In genomic region chr17:82444941-82445521, GRCh38 we compare ENCODE assay signal across 15 cellular contexts. TPM values are rescaled to one million over a fixed set of nuclear protein-coding genes. Genes with fewer than 3 reads are reported as not detected.
DNase-seq lines count a peak whose midpoint lies in the region; ATAC-seq and TF ChIP-seq lines count a peak whose summit lies in the region.
"Had no signal": no experiment of that assay in that cellular context is flagged by ENCODE, and none has a peak within 500 bp of the region (broad histone marks: within the 10 kb centered on the region; RNA-seq: fewer than 3 reads in every experiment).

No MANE protein-coding gene starts in this region.

- H2BK120ac ChIP-seq in H9 (ENCODE audit: low read depth, low read length, poor library complexity, severe bottlenecking): no peak overlapping the region

- H2AK5ac ChIP-seq in H9 (ENCODE audit: insufficient read length, low read length): no peak overlapping the region

- H3K23me2 ChIP-seq in H9 (ENCODE audit: insufficient read length, low read depth, low read length, poor library complexity, severe bottlenecking): no peaks in the 10 kb centered on the region

- H3K27ac ChIP-seq in H9 (ENCODE audit: insufficient read length, low read depth, low read length) (no peak overlapping the region), right lobe of liver (peak overlapping the region in 1 of 3 donors; percentile 31), thyroid gland (peak overlapping the region in 1 of 3 donors; percentile 8), SJCRH30 (no peak overlapping the region)
- H3K27ac ChIP-seq: parathyroid adenoma had no signal

- no peak overlapping the region for H4K5ac ChIP-seq in H9 (ENCODE audit: insufficient read length, low read depth, low read length)

- peak; percentile 26 for DNase-seq in H9
- DNase-seq in astrocyte of the hippocampus (ENCODE audit: low read depth, low spot score): peak; percentile 48
- peak; percentile 64 to 80 (median 67) for DNase-seq in right lobe of liver
- DNase-seq in thyroid gland: peak; percentile 44 to 52
- DNase-seq in SJCRH30: no peak
- no peak for DNase-seq in HK-2 (ENCODE audit: unreplicated experiment)
- DNase-seq: DND-41; islet precursor cell; Karpas-422; NCI-H1436; NCI-H524 treated with DMSO at 0.1 percent for 48 hours; OCI-M1; stimulated activated naive CD4-positive, alpha-beta T cell had no signal

- TF ChIP-seq CTCF in H9 (conservative IDR thresholded peaks at IDR 0.05): no peak
- TF ChIP-seq CTCF in right lobe of liver (IDR thresholded peaks at IDR 0.05): no peak
- TF ChIP-seq CTCF in thyroid gland (IDR thresholded peaks at IDR 0.05): no peak

- no peak overlapping the region for H3T11ph ChIP-seq in H9 (ENCODE audit: low read length)

- TF ChIP-seq POLR2A in right lobe of liver (IDR thresholded peaks at IDR 0.05) (peak; percentile 12), thyroid gland (IDR thresholded peaks at IDR 0.05) (no peak)

- H3K27me3 Mint-ChIP-seq in H9 (ENCODE audit: low read depth): no peaks in the 10 kb centered on the region

- H2AFZ ChIP-seq in H9 (ENCODE audit: low read length): no peak overlapping the region
- H2AFZ ChIP-seq: parathyroid adenoma had no signal

- no peak overlapping the region for H2BK12ac ChIP-seq in H9 (ENCODE audit: insufficient read length, low read depth, low read length)

- no peak overlapping the region for H3K4ac ChIP-seq in H9 (ENCODE audit: low read depth, low read length)

- H3K36me3 Mint-ChIP-seq in H9 (ENCODE audit: insufficient read depth in 1 of 3, low read depth in 3 of 3): peaks cover 6 to 26% (median 23%) of the 10 kb centered on the region in 3 experiments

- H3K4me3 Mint-ChIP-seq in H9: no peak overlapping the region

- H2BK5ac ChIP-seq in H9 (ENCODE audit: insufficient read length, low read length): no peak overlapping the region

- no peak overlapping the region for H3K14ac ChIP-seq in H9 (ENCODE audit: insufficient read depth, low read length)

- WGBS in H9 (ENCODE audit: extremely low coverage, insufficient read length, low lambda C conversion rate): no CpG with 5 or more reads among the region's 19 CpGs
- no CpG with 5 or more reads among the region's 19 CpGs for WGBS in right lobe of liver (ENCODE audit: insufficient coverage, low coverage, low lambda C conversion rate, missing lambda C conversion rate)
- 27 to 53% methylated on average over 8 to 9 of the region's 19 CpGs for WGBS in thyroid gland, 2 donors

- H3K56ac ChIP-seq in H9 (ENCODE audit: insufficient read length, low read depth, low read length): no peak overlapping the region

- H4K91ac ChIP-seq in H9 (ENCODE audit: insufficient read length, low read depth, low read length): no peak overlapping the region

- no peaks in the 10 kb centered on the region for H3K79me2 ChIP-seq in H9 (ENCODE audit: insufficient read depth, low read length)
- H3K79me2 ChIP-seq: parathyroid adenoma had no signal

- no peak overlapping the region for H3K27ac Mint-ChIP-seq in H9

- no peaks in the 10 kb centered on the region for H3K9me3 ChIP-seq in H9 (ENCODE audit: control insufficient read depth, low read depth, low read length)
- H3K9me3 ChIP-seq in right lobe of liver: no peaks in the 10 kb centered on the region
- no peaks in the 10 kb centered on the region for H3K9me3 ChIP-seq in thyroid gland
- no peaks in the 10 kb centered on the region for H3K9me3 ChIP-seq in SJCRH30 (replicated peaks)

- H4K8ac ChIP-seq in H9 (replicated peaks; ENCODE audit: insufficient read length, low read depth, low read length): no peak overlapping the region

- intact Hi-C loops in right lobe of liver (cut with DNase I) (no loop called here), thyroid gland (cut with DNase I) (no loop called here)

- H3K4me1 Mint-ChIP-seq in H9: peaks cover 13 to 31% of the 10 kb centered on the region in 2 experiments

- H3K27me3 ChIP-seq in H9 (ENCODE audit: insufficient read depth, low read length) (no peaks in the 10 kb centered on the region), right lobe of liver (no peaks in the 10 kb centered on the region), thyroid gland (no peaks in the 10 kb centered on the region), SJCRH30 (no peaks in the 10 kb centered on the region)

- no peak overlapping the region for H2BK15ac ChIP-seq in H9 (ENCODE audit: low read depth, low read length)

- no peaks in the 10 kb centered on the region for H4K20me1 ChIP-seq in H9 (ENCODE audit: control insufficient read depth, insufficient read depth, insufficient read length)

- no peak overlapping the region for H3K23ac ChIP-seq in H9 (ENCODE audit: insufficient read length, low read depth, low read length)

- H3K4me1 ChIP-seq in H9 (ENCODE audit: insufficient read depth, low read length) (no peaks in the 10 kb centered on the region; the same call in 1 of the 2 replicates), right lobe of liver (peaks cover 0 to 39% (median 14%) of the 10 kb centered on the region in 4 donors), thyroid gland (peaks cover 11 to 25% of the 10 kb centered on the region in 2 donors), SJCRH30 (peaks cover 5% of the 10 kb centered on the region)

- H3K36me3 ChIP-seq in right lobe of liver: peaks cover 0 to 2% (median 0%) of the 10 kb centered on the region in 4 donors
- H3K36me3 ChIP-seq in thyroid gland: peaks cover 0 to 9% of the 10 kb centered on the region in 2 donors
- H3K36me3 ChIP-seq in SJCRH30: 0 out of 2 replicates have a peak, but pooled peaks cover 3% of the 10 kb centered on the region

- ATAC-seq in right lobe of liver (peak; percentile 56 to 66 (median 58)), HG02852 (IDR thresholded peaks at IDR 0.05; ENCODE audit: unreplicated experiment) (no peak)

- H2BK20ac ChIP-seq in H9 (ENCODE audit: low read depth, low read length, poor library complexity, severe bottlenecking): no peak overlapping the region

- H3K4me3 ChIP-seq in right lobe of liver (peak overlapping the region in 1 of 3 donors; percentile 18), thyroid gland (replicated peaks in 1 of 3) (no peak overlapping the region), SJCRH30 (no peak overlapping the region)

- H3K4me2 ChIP-seq in H9 (ENCODE audit: insufficient read depth, insufficient read length, low read length): no peak overlapping the region

- H3K18ac ChIP-seq in H9 (ENCODE audit: insufficient read length, low read depth, low read length): no peak overlapping the region

- no peaks in the 10 kb centered on the region; a peak in 1 of 5 replicates for H3K9me3 Mint-ChIP-seq in H9

- H3K79me1 ChIP-seq in H9 (ENCODE audit: insufficient read depth, low read depth, low read length, poor library complexity, severe bottlenecking): no peaks in the 10 kb centered on the region

- no peak overlapping the region for H3K9ac ChIP-seq in H9 (ENCODE audit: extremely low read depth, insufficient read length, low read length)
- H3K9ac ChIP-seq: parathyroid adenoma had no signal

RNA-seq across cellular contexts. Expression of gene CYBC1, which starts 5.5 kb away (rescaled TPM):
- total RNA-seq in H9 (2021) (80.4 and 81.7 TPM in 2 replicates), right lobe of liver (10 to 100 TPM; 29.4 to 82.4 (median 46.4) TPM), thyroid gland (10 to 100 TPM; 51.2 to 66.6 (median 53.6) TPM)
- total RNA-seq in SJCRH30 (2014; rRNA removed; shearing (Covaris generic)): 62.8 and 69.7 TPM in 2 replicates

RNA-seq across cellular contexts. Expression of gene NARF, which starts 13.5 kb away (rescaled TPM):
- total RNA-seq in H9 (2021) (124 and 129 TPM in 2 replicates), right lobe of liver (10 to 100 TPM in 5 of 6 experiments, 1 to 10 TPM in 1; 9.3 to 48.6 (median 21.8) TPM), thyroid gland (10 to 100 TPM; 47.5 to 69.7 (median 48.7) TPM)
- 150 and 156 TPM in 2 replicates for total RNA-seq in SJCRH30 (2014; rRNA removed; shearing (Covaris generic))

RNA-seq across cellular contexts. Expression of gene OGFOD3, which starts 26.6 kb away (rescaled TPM):
- total RNA-seq in H9 (2021) (25.4 and 27.8 TPM in 2 replicates), right lobe of liver (10 to 100 TPM; 13.5 to 23.4 (median 16.2) TPM), thyroid gland (10 to 100 TPM; 46.5 to 57.5 (median 55.1) TPM)
- 142 and 144 TPM in 2 replicates for total RNA-seq in SJCRH30 (2014; rRNA removed; shearing (Covaris generic))

RNA-seq across cellular contexts. Expression of gene HEXD, which starts 26.9 kb away (rescaled TPM):
- total RNA-seq in H9 (2021) (23.2 and 24.1 TPM in 2 replicates), right lobe of liver (10 to 100 TPM in 5 of 6 experiments, 1 to 10 TPM in 1; 9.6 to 30.4 (median 20.2) TPM), thyroid gland (10 to 100 TPM; 33.2 to 72.7 (median 40.9) TPM)
- total RNA-seq in SJCRH30 (2014; rRNA removed; shearing (Covaris generic)): 8.9 and 14.2 TPM in 2 replicates

Comparison
In these comparisons a context has a peak if more than half of its experiments do, and no peak if none do; other contexts are left out.
1. DNase-seq: peak in H9 (single experiment), astrocyte of the hippocampus (single experiment), right lobe of liver (3 of 3) and thyroid gland (2 of 2); none in SJCRH30 (0 of 2) and HK-2 (single experiment).